In the genomic region with DNA sequence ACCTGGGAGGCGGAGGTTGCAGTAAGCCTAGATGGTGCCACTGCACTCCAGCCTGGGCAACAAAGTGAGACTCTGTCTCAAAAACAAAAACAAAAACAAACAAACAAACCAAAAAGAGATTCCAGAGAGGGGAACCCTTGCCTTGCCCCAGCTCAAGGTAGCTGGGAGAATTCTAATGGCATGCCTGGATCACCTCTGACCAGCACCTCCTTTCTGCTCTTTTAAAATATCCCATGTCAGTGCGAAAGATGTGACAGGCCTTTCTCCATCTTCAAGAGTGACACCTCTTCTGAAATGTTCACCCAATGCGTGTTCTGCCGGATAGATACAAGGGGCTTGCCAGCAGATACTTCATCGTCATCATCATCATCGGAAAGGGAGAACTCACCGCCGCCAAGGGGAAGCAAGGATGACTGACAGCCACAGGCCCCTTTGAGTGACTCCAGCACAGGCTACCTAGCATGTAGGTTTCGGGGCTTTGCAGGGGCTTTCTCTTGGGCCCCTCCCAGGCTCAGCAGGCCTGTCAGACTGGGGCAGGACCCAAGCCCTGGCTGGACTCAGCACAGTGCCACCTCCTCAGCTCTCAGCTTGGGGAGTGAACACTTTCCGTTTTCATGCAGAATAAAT, we compare ENCODE assay signal across 10 cellular contexts. TPM values are rescaled to one million over a fixed set of nuclear protein-coding genes. Genes with fewer than 3 reads are reported as not detected.
DNase-seq lines count a peak whose midpoint lies in the region; ATAC-seq and TF ChIP-seq lines count a peak whose summit lies in the region.
"Had no signal": no experiment of that assay in that cellular context is flagged by ENCODE, and none has a peak within 500 bp of the region (broad histone marks: within the 10 kb centered on the region; RNA-seq: fewer than 3 reads in every experiment).

No MANE protein-coding gene starts in this region.

- no peak overlapping the region for H3K9ac ChIP-seq in OCI-LY3 (ENCODE audit: low read length)

- no peak overlapping the region for H3K27ac ChIP-seq in OCI-LY3 (ENCODE audit: low read length)
- H3K27ac ChIP-seq in gastroesophageal sphincter, result peak overlapping the region in 3 of 4 donors; percentile 90 to 92 (median 90)

- peaks cover 13% of the 10 kb centered on the region for H3K79me2 ChIP-seq in OCI-LY3 (ENCODE audit: low read length)

- peak overlapping the region; percentile 99 for H3K4me3 Mint-ChIP-seq in activated CD8-positive, alpha-beta memory T cell treated with anti-CD3 and anti-CD28 coated beads, Interleukin-2, amount 10 ng/mL, durations not matched to agents 7 days and 5 days
- peak overlapping the region; percentile 90 for H3K4me3 Mint-ChIP-seq in stimulated activated memory B cell treated with anti-CD40 and anti-IgM and Interleukin-4, amounts not matched to agents 10 μg/mL and 1 μg/mL and 100 μg/mL, for 72 hours

- H3K9me3 Mint-ChIP-seq in activated CD8-positive, alpha-beta memory T cell treated with anti-CD3 and anti-CD28 coated beads, Interleukin-2, amount 10 ng/mL, durations not matched to agents 7 days and 5 days (ENCODE audit: low read depth), result no peaks in the 10 kb centered on the region
- no peaks in the 10 kb centered on the region for H3K9me3 Mint-ChIP-seq in stimulated activated memory B cell treated with anti-CD40 and anti-IgM and Interleukin-4, amounts not matched to agents 10 μg/mL and 1 μg/mL and 100 μg/mL, for 72 hours

- H4K20me1 ChIP-seq in OCI-LY3 (ENCODE audit: insufficient read depth, low read length), result no peaks in the 10 kb centered on the region

- H3K27ac Mint-ChIP-seq in activated CD8-positive, alpha-beta memory T cell treated with anti-CD3 and anti-CD28 coated beads, Interleukin-2, amount 10 ng/mL, durations not matched to agents 7 days and 5 days, result no peak overlapping the region
- peak overlapping the region; percentile 98 for H3K27ac Mint-ChIP-seq in stimulated activated memory B cell treated with anti-CD40 and anti-IgM and Interleukin-4, amounts not matched to agents 10 μg/mL and 1 μg/mL and 100 μg/mL, for 72 hours

- peaks cover 5% of the 10 kb centered on the region for H3K36me3 Mint-ChIP-seq in activated CD8-positive, alpha-beta memory T cell treated with anti-CD3 and anti-CD28 coated beads, Interleukin-2, amount 10 ng/mL, durations not matched to agents 7 days and 5 days
- H3K36me3 Mint-ChIP-seq in stimulated activated memory B cell treated with anti-CD40 and anti-IgM and Interleukin-4, amounts not matched to agents 10 μg/mL and 1 μg/mL and 100 μg/mL, for 72 hours, result peaks cover 9% of the 10 kb centered on the region

- no peaks in the 10 kb centered on the region for H3K27me3 ChIP-seq in OCI-LY3 (ENCODE audit: low read depth, low read length)
- H3K27me3 ChIP-seq in gastroesophageal sphincter, result no peaks in the 10 kb centered on the region
- H3K27me3 ChIP-seq: upper lobe of left lung had no signal

- TF ChIP-seq CTCF in OCI-LY3 (IDR thresholded peaks at IDR 0.05; ENCODE audit: low read depth, low read length) (no peak), gastroesophageal sphincter (IDR thresholded peaks at IDR 0.05) (no peak)

- peak overlapping the region; percentile 91 for H3K4me3 ChIP-seq in OCI-LY3 (ENCODE audit: low read length)
- H3K4me3 ChIP-seq in gastroesophageal sphincter, result no peak overlapping the region

- DNase-seq in activated CD8-positive, alpha-beta memory T cell treated with anti-CD3 and anti-CD28 coated beads, Interleukin-2, amount 10 ng/mL, durations not matched to agents 7 days and 5 days, result no peak
- no peak for DNase-seq in activated CD8-positive, alpha-beta memory T cell treated with anti-CD3 and anti-CD28 coated beads for 24 hours
- DNase-seq in NCI-H1694 treated with DMSO at 0.1 percent for 48 hours (lab: John Stamatoyannopoulos, UW) (no peak), cerebellar cortex (ENCODE audit: low spot score) (no peak)
- DNase-seq: left cardiac atrium, upper lobe of left lung had no signal

- H3K9me3 ChIP-seq in OCI-LY3 (ENCODE audit: insufficient read depth, low read length) (no peaks in the 10 kb centered on the region), gastroesophageal sphincter (no peaks in the 10 kb centered on the region)
- H3K9me3 ChIP-seq: upper lobe of left lung had no signal

- no peak for ATAC-seq in activated CD8-positive, alpha-beta memory T cell treated with anti-CD3 and anti-CD28 coated beads, Interleukin-2, amount 10 ng/mL, durations not matched to agents 7 days and 5 days
- ATAC-seq in gastroesophageal sphincter, result no peak
- ATAC-seq in stimulated activated memory B cell treated with anti-CD40 and anti-IgM and Interleukin-4, amounts not matched to agents 10 μg/mL and 1 μg/mL and 100 μg/mL, for 72 hours, result no peak
- ATAC-seq in HG03108 (IDR thresholded peaks at IDR 0.05; ENCODE audit: unreplicated experiment), result no peak

- TF ChIP-seq EP300 in gastroesophageal sphincter (IDR thresholded peaks at IDR 0.05), result no peak

- WGBS in gastroesophageal sphincter (ENCODE audit: low coverage in 1 of 2), 2 donors, result 94% methylated on average over 2 to 9 of the region's 10 CpGs

- H3K4me2 ChIP-seq in OCI-LY3 (ENCODE audit: low read length), result peak overlapping the region; percentile 98

- H2AFZ ChIP-seq in OCI-LY3 (ENCODE audit: low read depth, low read length), result no peak overlapping the region

- CTCF ChIA-PET in activated CD8-positive, alpha-beta memory T cell treated with anti-CD3 and anti-CD28 coated beads, Interleukin-2, amount 10 ng/mL, durations not matched to agents 7 days and 5 days (lab: Charles Lee), result interaction anchor here (1.7 to 5.3 kb wide), 5 partner anchors 9 to 49 kb away, joined by 5 to 112 read pairs (median 23); no protein-coding TSS in a partner anchor

- H3K4me1 Mint-ChIP-seq in activated CD8-positive, alpha-beta memory T cell treated with anti-CD3 and anti-CD28 coated beads, Interleukin-2, amount 10 ng/mL, durations not matched to agents 7 days and 5 days, result peaks cover 27% of the 10 kb centered on the region
- H3K4me1 Mint-ChIP-seq in stimulated activated memory B cell treated with anti-CD40 and anti-IgM and Interleukin-4, amounts not matched to agents 10 μg/mL and 1 μg/mL and 100 μg/mL, for 72 hours, result peaks cover 51% of the 10 kb centered on the region

- H3K4me1 ChIP-seq in OCI-LY3 (ENCODE audit: low read length), result peaks cover 11% of the 10 kb centered on the region; the same call in 1 of the 2 replicates
- H3K4me1 ChIP-seq in gastroesophageal sphincter, result peaks cover 0 to 35% (median 19%) of the 10 kb centered on the region in 3 donors

- TF ChIP-seq POLR2A in gastroesophageal sphincter (IDR thresholded peaks at IDR 0.05), result no peak

- H3K36me3 ChIP-seq in OCI-LY3 (replicated peaks; ENCODE audit: low read depth, low read length) (no peaks in the 10 kb centered on the region), gastroesophageal sphincter (no peaks in the 10 kb centered on the region)
- H3K36me3 ChIP-seq: upper lobe of left lung had no signal

- H3K27me3 Mint-ChIP-seq in activated CD8-positive, alpha-beta memory T cell treated with anti-CD3 and anti-CD28 coated beads, Interleukin-2, amount 10 ng/mL, durations not matched to agents 7 days and 5 days, result peaks cover 5% of the 10 kb centered on the region
- H3K27me3 Mint-ChIP-seq in stimulated activated memory B cell treated with anti-CD40 and anti-IgM and Interleukin-4, amounts not matched to agents 10 μg/mL and 1 μg/mL and 100 μg/mL, for 72 hours, result no peaks in the 10 kb centered on the region

RNA-seq across cellular contexts. Expression of a gene that starts 18.9 kb away (rescaled TPM):
- under 1 TPM in 1 of 2 experiments, not detected in 1; 0.30 TPM for total RNA-seq in activated CD8-positive, alpha-beta memory T cell treated with anti-CD3 and anti-CD28 coated beads, Interleukin-2, amount 10 ng/mL, durations not matched to agents 7 days and 5 days
- 10 to 100 TPM; 31.0 to 66.7 (median 38.5) TPM for total RNA-seq in gastroesophageal sphincter

RNA-seq across cellular contexts. Expression of a gene that starts 43.4 kb away (rescaled TPM):
- not detected for total RNA-seq in activated CD8-positive, alpha-beta memory T cell treated with anti-CD3 and anti-CD28 coated beads, Interleukin-2, amount 10 ng/mL, durations not matched to agents 7 days and 5 days
- total RNA-seq in gastroesophageal sphincter, result not detected
- total RNA-seq: left cardiac atrium had no signal

RNA-seq across cellular contexts. Expression of a gene that starts 50.4 kb away (rescaled TPM):
- total RNA-seq in activated CD8-positive, alpha-beta memory T cell treated with anti-CD3 and anti-CD28 coated beads, Interleukin-2, amount 10 ng/mL, durations not matched to agents 7 days and 5 days, result not detected
- not detected for total RNA-seq in gastroesophageal sphincter

Comparison
In these comparisons a context has a peak if more than half of its experiments do, and no peak if none do; other contexts are left out.
1. RNA of a gene that starts 18.9 kb away (total RNA-seq): 31.0 to 66.7 TPM in gastroesophageal sphincter; 0.30 TPM in activated CD8-positive, alpha-beta memory T cell treated with anti-CD3 and anti-CD28 coated beads, Interleukin-2, amount 10 ng/mL, durations not matched to agents 7 days and 5 days; every median in the first group is over 10 times any median in the second.